8 cellular contexts compared by ENCODE assay signal in the genomic region with DNA sequence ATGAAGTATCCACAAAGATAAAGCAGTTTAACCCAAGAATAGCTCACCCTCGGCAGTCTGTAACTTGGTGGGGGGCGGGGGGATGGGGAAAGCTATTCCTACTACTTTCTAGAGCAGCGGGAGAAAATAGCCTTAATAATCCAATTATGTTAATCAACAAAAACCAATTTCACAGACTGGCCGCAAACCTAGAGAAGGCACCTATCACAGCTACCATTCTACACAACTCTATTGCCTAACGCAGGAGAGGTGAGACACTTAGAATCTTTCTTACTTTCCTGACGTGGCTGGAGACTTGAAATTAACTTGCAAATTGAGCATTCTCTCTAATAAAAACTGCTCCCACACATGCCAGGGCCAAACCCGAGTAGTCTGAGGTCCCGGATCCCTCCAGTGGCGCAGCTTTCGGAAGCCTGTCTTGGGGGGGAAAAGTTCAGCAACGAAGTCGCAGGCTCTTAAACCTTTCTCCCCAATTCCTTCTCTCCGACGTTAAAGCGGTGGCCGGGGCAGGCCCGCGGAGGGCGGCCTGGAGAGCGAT. TPM values are rescaled to one million over a fixed set of nuclear protein-coding genes. Genes with fewer than 3 reads are reported as not detected.
DNase-seq lines count a peak whose midpoint lies in the region; ATAC-seq, FAIRE-seq and TF ChIP-seq lines count a peak whose summit lies in the region.

No MANE protein-coding gene starts in this region.

- H3K79me2 ChIP-seq in keratinocyte (ENCODE audit: control insufficient read depth, insufficient read depth, low read length): peaks cover 63% of the 10 kb centered on the region

- FAIRE-seq in keratinocyte (lab: Jason Lieb, UNC): no peak

- no peaks in the 10 kb centered on the region for H4K20me1 ChIP-seq in keratinocyte (ENCODE audit: control insufficient read depth, extremely low read depth, insufficient read depth, low read length)

- DNase-seq in GM12864 (ENCODE audit: low read depth) (no peak), keratinocyte (ENCODE audit: low read depth, low spot score) (no peak), testis (no peak), GM19240 (ENCODE audit: insufficient read length, low spot score) (no peak), kidney tubule cell (ENCODE audit: low spot score) (no peak), NCI-H510A treated with DMSO at 0.1 percent for 48 hours (lab: John Stamatoyannopoulos, UW) (no peak)
- DNase-seq in activated T-helper 9 cell treated with anti-CD3 and anti-CD28 coated beads, Interleukin-2, amount 50 U/mL, for 16 hours (ENCODE audit: low read depth): peak; percentile 7

- H3K36me3 ChIP-seq in keratinocyte (ENCODE audit: control insufficient read depth in 2 of 2, extremely low read depth in 1 of 2, insufficient read depth in 2 of 2, low read length in 2 of 2) (peaks cover 6 to 13% of the 10 kb centered on the region in 2 experiments), testis (ENCODE audit: low read depth, missing control alignments) (no peaks in the 10 kb centered on the region)

- peak; percentile 17 for ATAC-seq in HG02973 (IDR thresholded peaks at IDR 0.05; ENCODE audit: unreplicated experiment)

- TF ChIP-seq POLR2A in testis (IDR thresholded peaks at IDR 0.05): no peak

- H3K9me3 ChIP-seq in keratinocyte (ENCODE audit: control insufficient read depth, low read depth, low read length) (no peaks in the 10 kb centered on the region), testis (no peaks in the 10 kb centered on the region)

- 1% methylated on average over 19 to 20 of the region's 20 CpGs for WGBS in testis, 2 donors

- intact Hi-C loops in testis (cut with DNase I; ENCODE audit: low total_unique reads): no loop called here

- TF ChIP-seq CTCF in GM12864 (IDR thresholded peaks at IDR 0.05; ENCODE audit: low read depth, low read length, missing control alignments): no peak
- no peak for TF ChIP-seq CTCF in keratinocyte (optimal IDR thresholded peaks at IDR 0.05 in 1 of 3, IDR thresholded peaks at IDR 0.05 in 1 of 3, conservative IDR thresholded peaks at IDR 0.05 in 1 of 3; ENCODE audit: extremely low read depth in 1 of 3, insufficient read depth in 2 of 3, low read length in 3 of 3)
- no peak for TF ChIP-seq CTCF in testis (IDR thresholded peaks at IDR 0.05)

- no peaks in the 10 kb centered on the region for H3K27me3 ChIP-seq in keratinocyte (ENCODE audit: control insufficient read depth, extremely low read depth, insufficient read depth, low read length)
- H3K27me3 ChIP-seq in testis: no peaks in the 10 kb centered on the region

- H3K9ac ChIP-seq in keratinocyte (ENCODE audit: control insufficient read depth, extremely low read depth, insufficient read depth, low read length): peak overlapping the region; percentile 92

- H3K27ac ChIP-seq in keratinocyte (ENCODE audit: control insufficient read depth, insufficient read depth, low read length) (peak overlapping the region; percentile 70), testis (peak overlapping the region; percentile 91 to 93)

- peak overlapping the region; percentile 84 for H2AFZ ChIP-seq in keratinocyte (ENCODE audit: control insufficient read depth, low read length)

- dilution Hi-C loops in keratinocyte (cut with MboI; ENCODE audit: extremely low pct_ligation_motif_present, low sequenced_read_pairs): no loop called here

- H3K4me1 ChIP-seq in keratinocyte (ENCODE audit: control insufficient read depth, extremely low read depth, insufficient read depth, low read length): peaks cover 7% of the 10 kb centered on the region
- peaks cover 8% of the 10 kb centered on the region for H3K4me1 ChIP-seq in testis

- H3K9me1 ChIP-seq in keratinocyte (ENCODE audit: control insufficient read depth, extremely low read depth, insufficient read depth, low read length): no peaks in the 10 kb centered on the region

- H3K4me3 ChIP-seq in GM12864 (ENCODE audit: low read depth, low read length) (peak overlapping the region; percentile 99), keratinocyte (ENCODE audit: control insufficient read depth in 2 of 3, extremely low read depth in 1 of 3, insufficient read depth in 2 of 3, low read depth in 1 of 3, low read length in 3 of 3) (peak overlapping the region; percentile 69 to 92 (median 72)), testis (peak overlapping the region; percentile 90 to 95)

- H3K4me2 ChIP-seq in keratinocyte (ENCODE audit: control insufficient read depth, extremely low read depth, insufficient read depth, low read depth, low read length): peak overlapping the region; percentile 55

RNA-seq across cellular contexts. Expression of gene SMG6, which starts 0.8 kb away (rescaled TPM):
- polyA plus RNA-seq in keratinocyte: 3.6 to 6.3 TPM (median 4.0 TPM) in 3 replicates
- polyA plus RNA-seq in keratinocyte (2011; ENCODE audit: low read depth): 12.8 TPM
- 7.7 and 14.3 TPM in 2 replicates for polyA plus RNA-seq in keratinocyte (2011; cell fraction: cytosol; rRNA removed)
- polyA plus RNA-seq in keratinocyte (2011; cell fraction: nucleus; rRNA removed): 34.9 and 58.3 TPM in 2 replicates
- 14.4 and 20.5 TPM in 2 replicates for polyA plus RNA-seq in keratinocyte (2012; ENCODE audit: low replicate concordance)
- polyA minus RNA-seq in keratinocyte: 18.3 to 129 TPM (median 29.6 TPM) in 3 replicates
- polyA minus RNA-seq in keratinocyte (2011; cell fraction: cytosol; rRNA and poly(A)+ RNA removed): 11.5 TPM
- polyA minus RNA-seq in keratinocyte (2011; cell fraction: nucleus; rRNA and poly(A)+ RNA removed): 26.1 and 61.7 TPM in 2 replicates
- 10 to 100 TPM; 80.6 to 86.5 TPM for total RNA-seq in testis
- 68.7 TPM for polyA plus RNA-seq in testis (ENCODE audit: insufficient read depth, low read depth, low replicate concordance)

RNA-seq across cellular contexts. Expression of gene SRR, which starts 0.9 kb away (rescaled TPM):
- 13.1 to 18.7 TPM (median 17.7 TPM) in 3 replicates for polyA plus RNA-seq in keratinocyte
- 6.3 TPM for polyA plus RNA-seq in keratinocyte (2011; ENCODE audit: low read depth)
- 10.5 and 10.8 TPM in 2 replicates for polyA plus RNA-seq in keratinocyte (2011; cell fraction: cytosol; rRNA removed)
- polyA plus RNA-seq in keratinocyte (2011; cell fraction: nucleus; rRNA removed): 4.8 and 7.3 TPM in 2 replicates
- 6.3 and 16.1 TPM in 2 replicates for polyA plus RNA-seq in keratinocyte (2012; ENCODE audit: low replicate concordance)
- 6.0 to 14.4 TPM (median 12.9 TPM) in 3 replicates for polyA minus RNA-seq in keratinocyte
- polyA minus RNA-seq in keratinocyte (2011; cell fraction: cytosol; rRNA and poly(A)+ RNA removed): 15.0 TPM
- 5.0 and 6.8 TPM in 2 replicates for polyA minus RNA-seq in keratinocyte (2011; cell fraction: nucleus; rRNA and poly(A)+ RNA removed)
- total RNA-seq in testis: 10 to 100 TPM; 14.2 to 16.9 TPM
- polyA plus RNA-seq in testis (ENCODE audit: insufficient read depth, low read depth, low replicate concordance): 16.1 TPM

RNA-seq across cellular contexts. Expression of gene TSR1, which starts 33.4 kb away (rescaled TPM):
- polyA plus RNA-seq in keratinocyte (12.2 to 24.7 TPM (median 17.1 TPM) in 3 replicates), testis (ENCODE audit: insufficient read depth, low read depth, low replicate concordance) (39.2 TPM)
- 19.6 TPM for polyA plus RNA-seq in keratinocyte (2011; ENCODE audit: low read depth)
- 15.6 and 20.4 TPM in 2 replicates for polyA plus RNA-seq in keratinocyte (2011; cell fraction: cytosol; rRNA removed)
- 33.0 and 34.5 TPM in 2 replicates for polyA plus RNA-seq in keratinocyte (2011; cell fraction: nucleus; rRNA removed)
- 25.0 and 39.6 TPM in 2 replicates for polyA plus RNA-seq in keratinocyte (2012; ENCODE audit: low replicate concordance)
- polyA minus RNA-seq in keratinocyte: 15.6 to 32.3 TPM (median 15.8 TPM) in 3 replicates
- 21.9 TPM for polyA minus RNA-seq in keratinocyte (2011; cell fraction: cytosol; rRNA and poly(A)+ RNA removed)
- 21.3 and 24.8 TPM in 2 replicates for polyA minus RNA-seq in keratinocyte (2011; cell fraction: nucleus; rRNA and poly(A)+ RNA removed)
- total RNA-seq in testis: 10 to 100 TPM; 48.9 to 56.2 TPM

RNA-seq across cellular contexts. Expression of gene SGSM2, which starts 34.5 kb away (rescaled TPM):
- 16.4 to 39.4 TPM (median 20.1 TPM) in 3 replicates for polyA plus RNA-seq in keratinocyte
- polyA plus RNA-seq in keratinocyte (2011; ENCODE audit: low read depth): 9.3 TPM
- polyA plus RNA-seq in keratinocyte (2011; cell fraction: cytosol; rRNA removed): 10.8 and 18.2 TPM in 2 replicates
- 125 and 176 TPM in 2 replicates for polyA plus RNA-seq in keratinocyte (2011; cell fraction: nucleus; rRNA removed)
- 15.7 and 19.4 TPM in 2 replicates for polyA plus RNA-seq in keratinocyte (2012; ENCODE audit: low replicate concordance)
- polyA minus RNA-seq in keratinocyte: 26.7 to 52.3 TPM (median 32.0 TPM) in 3 replicates
- 22.4 TPM for polyA minus RNA-seq in keratinocyte (2011; cell fraction: cytosol; rRNA and poly(A)+ RNA removed)
- polyA minus RNA-seq in keratinocyte (2011; cell fraction: nucleus; rRNA and poly(A)+ RNA removed): 24.4 and 27.1 TPM in 2 replicates
- 10 to 100 TPM; 80.5 to 88.9 TPM for total RNA-seq in testis
- 54.1 TPM for polyA plus RNA-seq in testis (ENCODE audit: insufficient read depth, low read depth, low replicate concordance)
